In the genomic region with DNA sequence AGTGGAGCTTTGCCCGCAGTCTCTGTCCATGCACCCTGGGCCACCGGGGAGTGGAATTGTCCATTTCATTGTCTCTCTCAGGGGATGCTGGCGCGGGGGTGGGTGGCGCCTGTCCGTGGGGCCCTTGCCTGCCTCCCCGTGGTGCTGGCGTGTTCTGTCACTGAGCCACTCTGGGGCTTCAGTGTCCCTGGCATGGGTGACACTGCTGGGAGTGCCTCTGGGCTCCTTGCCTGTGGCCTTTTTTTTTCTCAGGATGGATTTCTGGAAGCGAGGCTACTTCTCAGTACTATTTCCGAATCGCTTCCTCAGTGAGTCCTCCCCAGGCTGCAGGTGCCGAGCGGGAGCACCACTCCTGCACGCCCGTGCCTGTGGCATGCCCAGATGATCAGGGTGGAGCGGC, we compare ENCODE assay signal across 1 cellular context.
A peak's percentile ranks its signal among the peaks of the same experiment; 100 is the strongest.
TF ChIP-seq lines count a peak whose summit lies in the region.

No MANE protein-coding gene starts in this region.

TF ChIP-seq in HepG2, 621 proteins besides CTCF, POLR2A, EP300 and RAD21:
- TF ChIP-seq ZNF747 (CRISPR knock-in tag; IDR thresholded peaks at IDR 0.05; ENCODE audit: borderline replicate concordance) (no peak), ZNF263 (CRISPR knock-in tag; IDR thresholded peaks at IDR 0.05) (peak; percentile 62; the same call in 1 of the 2 replicates)
